4 cellular contexts compared by ENCODE assay signal in genomic region chr13:82664183-82664582, GRCh38.
"Had no signal": no experiment of that assay in that cellular context is flagged by ENCODE, and none has a peak within 500 bp of the region (broad histone marks: within the 10 kb centered on the region; RNA-seq: fewer than 3 reads in every experiment).

No MANE protein-coding gene starts in this region.

- DNase-seq: IMR-90 had no signal

- ATAC-seq: HepG2, K562 had no signal

- H3K4me3 ChIP-seq: K562 had no signal

- H3K27ac ChIP-seq: HL-60 had no signal
